Comparison of ENCODE assay signal across 9 cellular contexts in the genomic region with DNA sequence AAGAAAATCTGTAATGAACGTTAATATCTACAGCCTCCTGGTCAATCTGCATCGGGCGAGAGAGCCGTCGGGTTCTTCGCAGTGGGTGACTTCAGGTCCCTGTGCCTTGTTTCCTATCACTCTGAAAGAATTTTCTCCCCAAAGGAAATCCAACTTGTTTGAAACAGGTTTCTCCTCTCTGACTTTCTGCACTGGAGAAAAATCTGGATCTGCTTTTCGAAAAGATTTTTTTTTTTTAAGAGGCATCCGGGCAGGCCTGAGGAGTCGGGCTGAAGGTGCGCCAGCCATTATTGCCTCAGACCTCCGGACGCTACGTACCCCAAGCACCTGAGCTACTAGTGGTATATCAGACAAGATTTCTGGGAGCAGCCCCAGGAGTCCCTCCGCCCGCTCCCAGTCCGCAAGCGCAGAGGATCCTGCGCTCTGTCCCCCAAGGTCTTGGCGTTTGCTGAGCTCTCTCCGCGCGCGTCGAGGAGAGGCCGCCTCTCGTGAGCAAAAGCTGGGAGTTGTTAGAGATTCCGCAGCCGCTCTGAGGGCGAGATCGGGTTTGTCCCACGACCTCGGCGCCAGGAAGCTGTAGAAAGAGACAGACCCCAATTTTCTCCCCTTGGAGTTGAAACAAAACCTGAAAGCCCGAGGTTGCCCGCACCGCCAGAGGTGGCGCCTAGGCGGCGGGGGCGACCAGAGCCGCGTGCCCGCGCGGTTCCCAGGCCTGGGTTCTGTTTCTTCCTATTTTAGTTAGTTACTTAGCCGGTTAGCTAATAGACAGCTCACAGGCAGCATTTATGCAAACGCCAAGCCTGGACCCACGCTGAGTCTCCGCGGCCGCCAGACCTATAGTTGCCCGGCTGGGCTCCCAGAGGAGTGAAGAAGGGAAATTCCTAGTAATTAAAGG.
A peak's percentile ranks its signal among the peaks of the same experiment; 100 is the strongest.
DNase-seq lines count a peak whose midpoint lies in the region; ATAC-seq and TF ChIP-seq lines count a peak whose summit lies in the region.
"Had no signal": no experiment of that assay in that cellular context is flagged by ENCODE, and none has a peak within 500 bp of the region (broad histone marks: within the 10 kb centered on the region; RNA-seq: fewer than 3 reads in every experiment).

No MANE protein-coding gene starts in this region.

- H2AK5ac ChIP-seq in mesenchymal stem cell (ENCODE audit: low read length, severe bottlenecking), result no peak overlapping the region

- no peak overlapping the region for H3K14ac ChIP-seq in mesenchymal stem cell (ENCODE audit: low read length in 2 of 2)

- no peaks in the 10 kb centered on the region for H4K20me1 ChIP-seq in Karpas-422 (ENCODE audit: insufficient read depth, low read depth, low read length)

- no peak overlapping the region for H2BK120ac ChIP-seq in mesenchymal stem cell (ENCODE audit: low read depth, low read length)

- H3K79me2 ChIP-seq in Karpas-422 (ENCODE audit: low read length), result no peaks in the 10 kb centered on the region

- no peaks in the 10 kb centered on the region for H3K36me3 Mint-ChIP-seq in HFFc6 (ENCODE audit: low read depth)
- H3K36me3 Mint-ChIP-seq in activated naive CD8-positive, alpha-beta T cell treated with anti-CD3 and anti-CD28 coated beads, Interleukin-2, amount 50 U/mL, for 24 hours (ENCODE audit: low read depth), result no peaks in the 10 kb centered on the region

- no peak overlapping the region for H2AFZ ChIP-seq in mesenchymal stem cell (ENCODE audit: low read depth, low read length)
- no peak overlapping the region for H2AFZ ChIP-seq in Karpas-422 (ENCODE audit: low read length)

- peak overlapping the region; percentile 78 for H3K4me3 Mint-ChIP-seq in HFFc6
- H3K4me3 Mint-ChIP-seq in activated naive CD8-positive, alpha-beta T cell treated with anti-CD3 and anti-CD28 coated beads, Interleukin-2, amount 50 U/mL, for 24 hours, result peak overlapping the region; percentile 17

- H3K18ac ChIP-seq in mesenchymal stem cell (ENCODE audit: low read depth in 1 of 2, low read length in 2 of 2), result no peak overlapping the region

- WGBS in mesenchymal stem cell, result 5% methylated on average over 51 of the region's 52 CpGs

- no peaks in the 10 kb centered on the region for H3K9me3 Mint-ChIP-seq in HFFc6
- no peaks in the 10 kb centered on the region for H3K9me3 Mint-ChIP-seq in activated naive CD8-positive, alpha-beta T cell treated with anti-CD3 and anti-CD28 coated beads, Interleukin-2, amount 50 U/mL, for 24 hours

- H3K4me1 ChIP-seq in mesenchymal stem cell (ENCODE audit: control insufficient read depth, insufficient read depth, low read depth, low read length) (peaks cover 15% of the 10 kb centered on the region), Karpas-422 (ENCODE audit: low read length) (peaks cover 30% of the 10 kb centered on the region)

- TF ChIP-seq CTCF in 22Rv1 (IDR thresholded peaks at IDR 0.05), result peak; percentile 51
- TF ChIP-seq CTCF in HFFc6 (IDR thresholded peaks at IDR 0.05), result 0 out of 2 replicates have a peak, but pooled peaks have one; percentile 20

- no peak for DNase-seq in HFFc6
- peak; percentile 30 for DNase-seq in activated naive CD8-positive, alpha-beta T cell treated with anti-CD3 and anti-CD28 coated beads, Interleukin-2, amount 50 U/mL, for 24 hours
- DNase-seq in mesenchymal stem cell, result no peak
- DNase-seq in effector CD8-positive, alpha-beta T cell (lab: John Stamatoyannopoulos, UW), result no peak
- no peak for DNase-seq in Karpas-422
- DNase-seq in substantia nigra (lab: John Stamatoyannopoulos, UW), result no peak
- DNase-seq: KBM-7 had no signal

- H3K27ac ChIP-seq in 22Rv1 (no peak overlapping the region), mesenchymal stem cell (ENCODE audit: low read length, poor library complexity, severe bottlenecking) (no peak overlapping the region), Karpas-422 (ENCODE audit: low read length) (no peak overlapping the region), substantia nigra (ENCODE audit: low read depth, low read length, poor library complexity, severe bottlenecking) (no peak overlapping the region)

- H3K23ac ChIP-seq in mesenchymal stem cell (ENCODE audit: low read length in 2 of 2), result no peak overlapping the region

- H3K36me3 ChIP-seq in mesenchymal stem cell (ENCODE audit: control insufficient read depth in 1 of 2, insufficient read depth in 2 of 2, low read depth in 1 of 2, low read length in 2 of 2), result no peaks in the 10 kb centered on the region
- H3K36me3 ChIP-seq in Karpas-422 (ENCODE audit: insufficient read depth, low read length), result no peaks in the 10 kb centered on the region

- H3K4me3 ChIP-seq in mesenchymal stem cell (ENCODE audit: insufficient read depth in 1 of 2, low read depth in 1 of 2, low read length in 2 of 2), result peak overlapping the region in 1 of 2 experiments; percentile 68
- H3K4me3 ChIP-seq in Karpas-422 (ENCODE audit: low read length), result no peak overlapping the region

- no peaks in the 10 kb centered on the region for H3K79me1 ChIP-seq in mesenchymal stem cell (replicated peaks; ENCODE audit: low read length, poor library complexity, severe bottlenecking)

- peaks cover 3% of the 10 kb centered on the region for H3K9me3 ChIP-seq in mesenchymal stem cell (ENCODE audit: control insufficient read depth, low read length)
- no peaks in the 10 kb centered on the region for H3K9me3 ChIP-seq in Karpas-422 (ENCODE audit: low read length)

- H4K91ac ChIP-seq in mesenchymal stem cell (ENCODE audit: low read length), result no peak overlapping the region

- no peak overlapping the region for H2BK12ac ChIP-seq in mesenchymal stem cell (ENCODE audit: low read length in 2 of 2)

- no peaks in the 10 kb centered on the region for H3K9me2 ChIP-seq in Karpas-422 (replicated peaks; ENCODE audit: insufficient read depth, low read length)

- H4K8ac ChIP-seq in mesenchymal stem cell (ENCODE audit: low read length), result no peak overlapping the region

- ATAC-seq in activated naive CD8-positive, alpha-beta T cell treated with anti-CD3 and anti-CD28 coated beads, Interleukin-2, amount 50 U/mL, for 24 hours, result no peak
- ATAC-seq in HG03378 (IDR thresholded peaks at IDR 0.05; ENCODE audit: unreplicated experiment), result no peak

- H3K27me3 ChIP-seq in mesenchymal stem cell (ENCODE audit: control insufficient read depth in 1 of 2, insufficient read depth in 1 of 2, low read length in 2 of 2), result peaks cover 99 to 100% of the 10 kb centered on the region in 2 experiments
- no peaks in the 10 kb centered on the region; the same call in 1 of the 2 replicates for H3K27me3 ChIP-seq in Karpas-422 (ENCODE audit: low read length)

- H3K9ac ChIP-seq in mesenchymal stem cell (ENCODE audit: low read length) (no peak overlapping the region), Karpas-422 (ENCODE audit: low read length) (no peak overlapping the region)

- peaks cover 78% of the 10 kb centered on the region for H3K27me3 Mint-ChIP-seq in HFFc6 (ENCODE audit: insufficient read depth)
- peaks cover 94% of the 10 kb centered on the region for H3K27me3 Mint-ChIP-seq in activated naive CD8-positive, alpha-beta T cell treated with anti-CD3 and anti-CD28 coated beads, Interleukin-2, amount 50 U/mL, for 24 hours

- no peak overlapping the region for H3K27ac Mint-ChIP-seq in HFFc6
- no peak overlapping the region for H3K27ac Mint-ChIP-seq in activated naive CD8-positive, alpha-beta T cell treated with anti-CD3 and anti-CD28 coated beads, Interleukin-2, amount 50 U/mL, for 24 hours

- H3K4me2 ChIP-seq in mesenchymal stem cell (ENCODE audit: low read length, poor library complexity, severe bottlenecking) (peak overlapping the region; percentile 35), Karpas-422 (ENCODE audit: low read depth, low read length, poor library complexity, severe bottlenecking) (no peak overlapping the region)

- H2BK5ac ChIP-seq in mesenchymal stem cell (ENCODE audit: low read depth, low read length, poor library complexity, severe bottlenecking), result no peak overlapping the region

- H3K4ac ChIP-seq in mesenchymal stem cell (ENCODE audit: low read depth in 1 of 2, low read length in 2 of 2), result no peak overlapping the region

- peaks cover 33% of the 10 kb centered on the region for H3K4me1 Mint-ChIP-seq in HFFc6 (ENCODE audit: low read depth)
- peaks cover 40% of the 10 kb centered on the region for H3K4me1 Mint-ChIP-seq in activated naive CD8-positive, alpha-beta T cell treated with anti-CD3 and anti-CD28 coated beads, Interleukin-2, amount 50 U/mL, for 24 hours

- no peak overlapping the region for H2BK15ac ChIP-seq in mesenchymal stem cell (ENCODE audit: low read depth, poor library complexity, severe bottlenecking)
